In the genomic region with DNA sequence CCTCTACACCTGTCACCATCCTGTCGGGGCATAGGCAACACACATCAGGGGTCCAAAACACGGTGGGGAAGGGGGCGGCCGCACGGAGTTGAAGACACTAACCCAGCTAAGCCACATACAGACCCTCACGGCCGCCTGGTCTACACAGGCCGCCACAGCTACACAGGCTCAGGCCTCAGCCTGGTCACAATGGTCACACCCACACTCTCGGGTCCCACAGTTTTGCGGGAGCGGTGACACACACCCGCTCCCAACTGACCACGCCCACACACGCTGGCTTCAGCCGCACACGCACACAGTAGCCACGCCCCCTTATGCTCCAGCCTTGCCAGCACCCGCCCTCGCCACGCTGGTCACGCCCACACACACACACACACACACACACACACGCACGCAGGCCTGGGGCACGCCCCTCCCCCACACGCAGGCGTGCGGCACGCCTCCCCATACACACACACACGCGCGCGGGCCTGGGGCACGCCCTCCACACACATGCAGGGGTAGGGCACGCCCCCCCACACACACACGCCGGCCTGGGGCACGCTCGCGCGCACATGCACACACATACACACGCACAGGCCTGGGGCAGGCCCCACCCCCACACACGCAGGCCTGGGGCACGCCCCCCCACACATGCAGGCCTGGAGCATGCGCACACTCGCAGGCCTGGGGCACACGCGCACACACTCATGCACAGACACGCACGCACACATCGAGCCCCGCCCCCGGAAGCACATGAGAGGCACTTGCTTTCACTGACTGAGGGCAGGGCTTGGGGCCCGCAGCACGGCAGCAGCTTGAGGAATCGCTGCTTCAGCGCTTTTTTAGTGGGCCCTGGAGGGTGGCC, we compare ENCODE assay signal across 8 cellular contexts. TPM values are rescaled to one million over a fixed set of nuclear protein-coding genes. Genes with fewer than 3 reads are reported as not detected.
DNase-seq lines count a peak whose midpoint lies in the region; ATAC-seq and TF ChIP-seq lines count a peak whose summit lies in the region.

No MANE protein-coding gene starts in this region.

- H3K27me3 ChIP-seq in H7 (ENCODE audit: control insufficient read depth, insufficient read depth, low read length), result no peaks in the 10 kb centered on the region; the same call in 1 of the 2 replicates
- no peaks in the 10 kb centered on the region for H3K27me3 ChIP-seq in MM.1S (replicated peaks; ENCODE audit: insufficient read depth, low read length)
- no peaks in the 10 kb centered on the region for H3K27me3 ChIP-seq in cardiac muscle cell
- H3K27me3 ChIP-seq in upper lobe of right lung, result no peaks in the 10 kb centered on the region

- peak; percentile 79 for ATAC-seq in activated naive CD8-positive, alpha-beta T cell treated with anti-CD3 and anti-CD28 coated beads, Interleukin-2, amount 10 ng/mL, durations not matched to agents 7 days and 5 days (ENCODE audit: low read depth)
- peak; percentile 88 for ATAC-seq in upper lobe of right lung

- peaks cover 9% of the 10 kb centered on the region; the same call in 1 of the 2 replicates for H3K4me1 ChIP-seq in MM.1S (ENCODE audit: low read length)
- peaks cover 15% of the 10 kb centered on the region for H3K4me1 ChIP-seq in cardiac muscle cell (ENCODE audit: low read depth)
- H3K4me1 ChIP-seq in upper lobe of right lung, result peaks cover 23% of the 10 kb centered on the region

- H3K36me3 ChIP-seq in H7 (replicated peaks; ENCODE audit: control insufficient read depth, insufficient read depth, low read length) (no peaks in the 10 kb centered on the region), MM.1S (replicated peaks; ENCODE audit: insufficient read depth, low read length) (no peaks in the 10 kb centered on the region), cardiac muscle cell (no peaks in the 10 kb centered on the region), upper lobe of right lung (no peaks in the 10 kb centered on the region)

- no peaks in the 10 kb centered on the region for H3K27me3 Mint-ChIP-seq in activated naive CD8-positive, alpha-beta T cell treated with anti-CD3 and anti-CD28 coated beads, Interleukin-2, amount 10 ng/mL, durations not matched to agents 7 days and 5 days

- no peaks in the 10 kb centered on the region for H3K36me3 Mint-ChIP-seq in activated naive CD8-positive, alpha-beta T cell treated with anti-CD3 and anti-CD28 coated beads, Interleukin-2, amount 10 ng/mL, durations not matched to agents 7 days and 5 days

- peak; percentile 86 for DNase-seq in ELF-1 (ENCODE audit: low read depth, low spot score)
- peak; percentile 93 for DNase-seq in H7
- peak; percentile 91 for DNase-seq in MM.1S
- peak; percentile 34 for DNase-seq in SKM-1 (lab: John Stamatoyannopoulos, UW; ENCODE audit: unreplicated experiment)
- DNase-seq in activated naive CD8-positive, alpha-beta T cell treated with anti-CD3 and anti-CD28 coated beads, Interleukin-2, amount 10 ng/mL, durations not matched to agents 7 days and 5 days, result peak; percentile 89
- peak; percentile 91 to 92 for DNase-seq in cardiac muscle cell (ENCODE audit: low read depth in 1 of 2, low spot score in 1 of 2)
- DNase-seq in posterior vena cava (ENCODE audit: low spot score), result peak; percentile 96
- peak; percentile 94 for DNase-seq in upper lobe of right lung

- H3K4me2 ChIP-seq in MM.1S (ENCODE audit: low read depth, low read length), result peak overlapping the region; percentile 94

- no peaks in the 10 kb centered on the region for H3K9me2 ChIP-seq in MM.1S (replicated peaks; ENCODE audit: insufficient read depth, low read length)

- H3K79me2 ChIP-seq in MM.1S (ENCODE audit: low read length), result no peaks in the 10 kb centered on the region

- peak overlapping the region; percentile 95 for H3K27ac Mint-ChIP-seq in activated naive CD8-positive, alpha-beta T cell treated with anti-CD3 and anti-CD28 coated beads, Interleukin-2, amount 10 ng/mL, durations not matched to agents 7 days and 5 days

- H3F3A ChIP-seq in MM.1S (ENCODE audit: insufficient read depth, low read length), result peaks cover 19% of the 10 kb centered on the region

- H3K27ac ChIP-seq in MM.1S (ENCODE audit: low read length) (peak overlapping the region; percentile 33; the same call in 1 of the 2 replicates), cardiac muscle cell (peak overlapping the region; percentile 80), upper lobe of right lung (peak overlapping the region; percentile 3)

- H3K4me1 Mint-ChIP-seq in activated naive CD8-positive, alpha-beta T cell treated with anti-CD3 and anti-CD28 coated beads, Interleukin-2, amount 10 ng/mL, durations not matched to agents 7 days and 5 days, result peaks cover 48% of the 10 kb centered on the region

- no peaks in the 10 kb centered on the region for H3K9me3 Mint-ChIP-seq in activated naive CD8-positive, alpha-beta T cell treated with anti-CD3 and anti-CD28 coated beads, Interleukin-2, amount 10 ng/mL, durations not matched to agents 7 days and 5 days

- peak overlapping the region; percentile 51; the same call in 1 of the 2 replicates for H3K9ac ChIP-seq in MM.1S (ENCODE audit: low read length)

- H2AFZ ChIP-seq in MM.1S (ENCODE audit: low read length), result peak overlapping the region; percentile 90

- intact Hi-C loops in posterior vena cava (cut with DNase I), result no loop called here
- intact Hi-C loops in upper lobe of right lung (cut with DNase I), result no loop called here

- H4K20me1 ChIP-seq in MM.1S (ENCODE audit: insufficient read depth, low read length), result no peaks in the 10 kb centered on the region

- POLR2A ChIA-PET in activated naive CD8-positive, alpha-beta T cell treated with anti-CD3 and anti-CD28 coated beads, Interleukin-2, amount 10 ng/mL, durations not matched to agents 7 days and 5 days (lab: Charles Lee), result interaction anchor here (1.1 to 5.4 kb wide), 2 partner anchors 11 to 13 kb away, joined by 6 to 69 read pairs; partner anchors contain the start of gene OGA

- H3K4me3 Mint-ChIP-seq in activated naive CD8-positive, alpha-beta T cell treated with anti-CD3 and anti-CD28 coated beads, Interleukin-2, amount 10 ng/mL, durations not matched to agents 7 days and 5 days, result peak overlapping the region; percentile 85

- TF ChIP-seq CTCF in MM.1S (IDR thresholded peaks at IDR 0.05; ENCODE audit: low read length) (no peak), cardiac muscle cell (IDR thresholded peaks at IDR 0.05; ENCODE audit: low read depth, low read length) (no peak), upper lobe of right lung (IDR thresholded peaks at IDR 0.05) (no peak)

- H3K4me3 ChIP-seq in H7 (ENCODE audit: insufficient read depth, low read depth, low read length) (peak overlapping the region; percentile 61), MM.1S (ENCODE audit: low read length) (peak overlapping the region; percentile 76), cardiac muscle cell (peak overlapping the region; percentile 26), upper lobe of right lung (peak overlapping the region; percentile 58)

- no peaks in the 10 kb centered on the region for H3K9me3 ChIP-seq in MM.1S (replicated peaks; ENCODE audit: insufficient read depth, low read length)
- H3K9me3 ChIP-seq in cardiac muscle cell (ENCODE audit: low read depth), result no peaks in the 10 kb centered on the region
- H3K9me3 ChIP-seq in upper lobe of right lung, result no peaks in the 10 kb centered on the region

RNA-seq across cellular contexts. Expression of gene OGA, which starts 12.3 kb away (rescaled TPM):
- 56.3 and 96.7 TPM in 2 replicates for total RNA-seq in H7 (2014; rRNA removed; shearing (Covaris generic))
- 100 to 1,000 TPM; 207 to 212 TPM for total RNA-seq in activated naive CD8-positive, alpha-beta T cell treated with anti-CD3 and anti-CD28 coated beads, Interleukin-2, amount 10 ng/mL, durations not matched to agents 7 days and 5 days
- total RNA-seq in cardiac muscle cell (51.8 and 98.1 TPM in 2 replicates), posterior vena cava (100 to 1,000 TPM in 1 of 2 donors, 10 to 100 TPM in 1; 87.7 to 125 TPM), upper lobe of right lung (91.6 TPM)
- 56.4 and 95.2 TPM in 2 replicates for polyA plus RNA-seq in cardiac muscle cell

RNA-seq across cellular contexts. Expression of gene KCNIP2, which starts 13.1 kb away (rescaled TPM):
- total RNA-seq in H7 (2014; rRNA removed; shearing (Covaris generic)), result 2.3 and 5.9 TPM in 2 replicates
- 1 to 10 TPM; 3.1 to 4.1 TPM for total RNA-seq in activated naive CD8-positive, alpha-beta T cell treated with anti-CD3 and anti-CD28 coated beads, Interleukin-2, amount 10 ng/mL, durations not matched to agents 7 days and 5 days
- total RNA-seq in cardiac muscle cell, result 38.4 and 63.6 TPM in 2 replicates
- polyA plus RNA-seq in cardiac muscle cell, result 35.7 and 47.5 TPM in 2 replicates
- total RNA-seq in posterior vena cava, result 1 to 10 TPM; 2.3 to 2.7 TPM
- 3.0 TPM for total RNA-seq in upper lobe of right lung

RNA-seq across cellular contexts. Expression of gene NPM3, which starts 47.3 kb away (rescaled TPM):
- total RNA-seq in H7 (2014; rRNA removed; shearing (Covaris generic)), result 332 and 360 TPM in 2 replicates
- total RNA-seq in activated naive CD8-positive, alpha-beta T cell treated with anti-CD3 and anti-CD28 coated beads, Interleukin-2, amount 10 ng/mL, durations not matched to agents 7 days and 5 days, result 10 to 100 TPM; 29.2 to 30.5 TPM
- total RNA-seq in cardiac muscle cell, result 78.9 and 92.6 TPM in 2 replicates
- 8.1 and 14.6 TPM in 2 replicates for polyA plus RNA-seq in cardiac muscle cell
- total RNA-seq in posterior vena cava, result 10 to 100 TPM; 19.1 to 21.1 TPM
- 18.0 TPM for total RNA-seq in upper lobe of right lung

RNA-seq across cellular contexts. Expression of gene FGF8, which starts 54.6 kb away (rescaled TPM):
- total RNA-seq in H7 (2014; rRNA removed; shearing (Covaris generic)), result 43.0 and 59.8 TPM in 2 replicates
- total RNA-seq in activated naive CD8-positive, alpha-beta T cell treated with anti-CD3 and anti-CD28 coated beads, Interleukin-2, amount 10 ng/mL, durations not matched to agents 7 days and 5 days, result not detected
- total RNA-seq in cardiac muscle cell, result 5.7 and 12.8 TPM in 2 replicates
- polyA plus RNA-seq in cardiac muscle cell, result 1.8 and 3.1 TPM in 2 replicates
- total RNA-seq in posterior vena cava, result not detected
- total RNA-seq in upper lobe of right lung, result 1.2 TPM

Comparison
In these comparisons a context has a peak if more than half of its experiments do, and no peak if none do; other contexts are left out.
1. Peak in every context shown above with its lines: DNase-seq, ATAC-seq, H3K4me3 ChIP-seq and H3K27ac ChIP-seq.
2. DNase-seq: peak in every context shown above with its lines; median percentile 96 in posterior vena cava; 94 in upper lobe of right lung; 93 in H7; 92 in cardiac muscle cell; 91 in MM.1S; 89 in activated naive CD8-positive, alpha-beta T cell treated with anti-CD3 and anti-CD28 coated beads, Interleukin-2, amount 10 ng/mL, durations not matched to agents 7 days and 5 days; 86 in ELF-1; 34 in SKM-1.
3. H3K4me3 ChIP-seq: peak in every context shown above with its lines; median percentile 76 in MM.1S; 61 in H7; 58 in upper lobe of right lung; 26 in cardiac muscle cell.
4. H3K27ac ChIP-seq: peak in every context shown above with its lines; median percentile 80 in cardiac muscle cell; 33 in MM.1S; 3 in upper lobe of right lung.